20 cellular contexts compared by ENCODE assay signal in genomic region chr9:124671861-124672260, GRCh38.
"Had no signal": no experiment of that assay in that cellular context is flagged by ENCODE, and none has a peak within 500 bp of the region (broad histone marks: within the 10 kb centered on the region; RNA-seq: fewer than 3 reads in every experiment).

No MANE protein-coding gene starts in this region.

- DNase-seq: KBM-7, MG63, NCI-H1092, NCI-H1105 treated with DMSO at 0.1 percent for 48 hours, NCI-H1417 treated with DMSO at 0.1 percent for 48 hours, NCI-H146, NCI-H1694 treated with DMSO at 0.1 percent for 48 hours, NCI-H1930, NCI-H2081, NCI-H2107, NCI-H2227 treated with DMSO at 0.1 percent for 48 hours, NCI-H524, NCI-H69, NCI-H774, RPMI8226, SHP77 treated with DMSO at 0.1 percent for 48 hours, SJCRH30 had no signal

- H3K9me3 ChIP-seq: MG63, SJCRH30 had no signal

- H3K27me3 ChIP-seq: MG63, SJCRH30 had no signal

- ATAC-seq: Right ventricle myocardium inferior, SK-N-SH treated with all-trans-retinoic acid at 6 μM for 48 hours had no signal

- H3K27ac ChIP-seq: SJCRH30 had no signal

- FAIRE-seq: RCC 7860 had no signal

- H3K4me1 ChIP-seq: SJCRH30 had no signal
